1 cellular context compared by ENCODE assay signal in genomic region chr17:19286751-19287341, GRCh38.
TF ChIP-seq lines count a peak whose summit lies in the region.

No MANE protein-coding gene starts in this region.

TF ChIP-seq in GM23338, 12 proteins besides CTCF, POLR2A, EP300 and RAD21 (continued from another document):
- TF ChIP-seq ETS1 (IDR thresholded peaks at IDR 0.05) (no peak), ZNF114 (CRISPR knock-in tag; IDR thresholded peaks at IDR 0.05) (no peak), ZNF331 (CRISPR knock-in tag; IDR thresholded peaks at IDR 0.05; ENCODE audit: low read depth) (no peak), EZH2phosphoT487 (IDR thresholded peaks at IDR 0.05; ENCODE audit: unreplicated experiment) (no peak), NANOG (IDR thresholded peaks at IDR 0.05; ENCODE audit: borderline replicate concordance) (no peak), ZNF462 (CRISPR knock-in tag; IDR thresholded peaks at IDR 0.05) (no peak), EZH2 (IDR thresholded peaks at IDR 0.05; ENCODE audit: low read depth, unreplicated experiment) (no peak)
